30 cellular contexts compared by ENCODE assay signal in genomic region chr2:23446916-23447315, GRCh38.
"Had no signal": no experiment of that assay in that cellular context is flagged by ENCODE, and none has a peak within 500 bp of the region (broad histone marks: within the 10 kb centered on the region; RNA-seq: fewer than 3 reads in every experiment).

No MANE protein-coding gene starts in this region.

- DNase-seq: activated CD4-positive, alpha-beta memory T cell treated with anti-CD3 and anti-CD28 coated beads, Interleukin-2, amount 10 ng/mL, durations not matched to agents 7 days and 5 days; activated CD4-positive, alpha-beta T cell treated with anti-CD3 and anti-CD28 coated beads for 1 hour; activated CD4-positive, alpha-beta T cell treated with anti-CD3 and anti-CD28 coated beads for 48 hours; activated CD4-positive, CD25-positive, alpha-beta regulatory T cell; activated CD8-positive, alpha-beta memory T cell treated with anti-CD3 and anti-CD28 coated beads for 24 hours; activated CD8-positive, alpha-beta memory T cell treated with anti-CD3 and anti-CD28 coated beads, Interleukin-2, amount 10 ng/mL, durations not matched to agents 7 days and 5 days; activated CD8-positive, alpha-beta memory T cell treated with anti-CD3 and anti-CD28 coated beads, Interleukin-2, amount 50 U/mL, for 48 hours; activated effector memory CD4-positive, alpha-beta T cell treated with Interleukin-2 at 50 U/mL for 16 hours; activated naive CD4-positive, alpha-beta T cell treated with anti-CD3 and anti-CD28 coated beads, Interleukin-2, amount 10 ng/mL, durations not matched to agents 7 days and 5 days; activated naive CD8-positive, alpha-beta T cell treated with anti-CD3 and anti-CD28 coated beads, Interleukin-2, amount 50 U/mL, for 24 hours; activated T-cell treated with anti-CD3 and anti-CD28 coated beads, Interleukin-2, amount 50 U/mL, for 48 hours; anterior cingulate cortex; central memory CD4-positive, alpha-beta T cell; KG1; MM.1S; MV-4-11; NCI-H1092; NCI-H1436 treated with DMSO at 0.1 percent for 48 hours; NCI-H1694 treated with DMSO at 0.1 percent for 48 hours; NCI-H2029; NCI-H2107; NCI-H2171; NCI-H524; NCI-H69; NCI-H82; SHP77; SJCRH30; T1000 had no signal

- H3K27me3 ChIP-seq: SJCRH30 had no signal

- H3K36me3 ChIP-seq: WERI-Rb-1 had no signal

- H3K4me3 ChIP-seq: SJCRH30, SK-N-MC had no signal

- H3K27ac ChIP-seq: SJCRH30, SK-N-MC, WERI-Rb-1 had no signal
